In the genomic region with DNA sequence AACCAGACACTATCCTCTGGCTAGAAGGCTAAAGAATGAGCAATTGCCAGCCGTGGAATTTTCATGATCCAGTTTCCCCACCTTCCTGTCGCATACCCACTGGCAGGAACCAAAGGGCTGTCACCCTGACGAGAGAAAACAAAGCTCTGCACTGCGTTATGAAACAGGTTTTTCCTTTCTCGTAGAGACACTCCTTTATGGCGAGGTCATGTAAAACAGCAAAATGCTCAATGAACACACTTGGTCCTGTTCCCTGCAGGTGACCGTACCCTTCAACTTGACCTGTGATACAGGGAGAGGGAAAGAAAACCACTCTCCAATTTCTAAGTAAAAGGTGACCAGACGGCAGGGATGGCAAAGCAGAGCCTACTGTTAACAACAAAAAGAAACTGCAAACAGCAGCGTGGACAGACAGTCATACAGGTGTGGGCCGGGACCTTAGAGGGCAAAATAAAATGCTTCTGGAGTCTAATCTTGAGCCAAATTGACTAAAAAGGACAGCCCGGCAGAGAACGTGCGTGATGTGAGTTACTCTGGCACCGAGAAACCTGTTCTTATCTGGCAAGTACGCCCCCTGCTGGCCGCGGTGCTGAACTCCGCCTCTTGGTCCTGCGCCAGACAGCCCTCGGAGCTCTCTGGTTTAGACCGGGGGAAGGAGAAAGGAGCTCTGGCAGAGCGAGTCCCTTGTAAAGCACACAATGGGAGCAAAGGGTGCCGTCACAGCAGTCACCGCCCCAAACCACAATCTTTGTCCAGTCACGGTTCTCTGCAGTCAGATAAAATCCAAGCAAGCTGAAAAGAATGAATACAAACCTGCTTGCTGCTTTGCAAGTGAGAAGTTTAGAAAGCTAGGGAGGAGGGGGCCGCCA, we compare ENCODE assay signal across 8 cellular contexts.
DNase-seq lines count a peak whose midpoint lies in the region; ATAC-seq and TF ChIP-seq lines count a peak whose summit lies in the region.

No MANE protein-coding gene starts in this region.

- peak overlapping the region; percentile 30 for H3K4me3 ChIP-seq in AG09309 (ENCODE audit: control insufficient read depth, low read depth, low read length)
- peak overlapping the region; percentile 21 for H3K4me3 ChIP-seq in kidney epithelial cell (ENCODE audit: low read depth, low read length)

- H3K36me3 ChIP-seq in kidney epithelial cell (ENCODE audit: control insufficient read depth, insufficient read depth, low read length), result no peaks in the 10 kb centered on the region

- ATAC-seq in GM18907 (IDR thresholded peaks at IDR 0.05; ENCODE audit: unreplicated experiment) (peak; percentile 71), HG03175 (IDR thresholded peaks at IDR 0.05; ENCODE audit: unreplicated experiment) (peak; percentile 58)

- TF ChIP-seq CTCF in AG09309 (IDR thresholded peaks at IDR 0.05; ENCODE audit: control insufficient read depth, insufficient read depth, low read depth, low read length, missing control alignments) (peak; percentile 89), kidney epithelial cell (IDR thresholded peaks at IDR 0.05; ENCODE audit: insufficient read depth, low read length, poor library complexity, severe bottlenecking) (peak; percentile 86)

- DNase-seq in AG09309 (ENCODE audit: low read depth) (peak; percentile 83), NCI-H2227 treated with DMSO at 0.1 percent for 48 hours (lab: John Stamatoyannopoulos, UW) (peak; percentile 82), cerebellar cortex (ENCODE audit: low spot score) (peak; percentile 91), kidney epithelial cell (ENCODE audit: low read depth) (peak; percentile 96)
- DNase-seq in activated CD4-positive, CD25-positive, alpha-beta regulatory T cell treated with anti-CD3 and anti-CD28 coated beads, Interleukin-2, amount 50 U/mL, for 16 hours (ENCODE audit: low read depth, low spot score), result peak; percentile 68
- peak; percentile 91 for DNase-seq in stimulated activated CD4-positive, alpha-beta T cell treated with anti-CD3 and anti-CD28 coated beads, Interleukin-15, amount 100 ng/mL, for 24 hours

- H3K27me3 ChIP-seq in kidney epithelial cell (ENCODE audit: control insufficient read depth, insufficient read depth, low read length), result no peaks in the 10 kb centered on the region

Comparison
In these comparisons a context has a peak if more than half of its experiments do, and no peak if none do; other contexts are left out.
1. Peak in every context shown above with its lines: DNase-seq, ATAC-seq and H3K4me3 ChIP-seq.